ENCODE assay signal across 16 cellular contexts in the genomic region with DNA sequence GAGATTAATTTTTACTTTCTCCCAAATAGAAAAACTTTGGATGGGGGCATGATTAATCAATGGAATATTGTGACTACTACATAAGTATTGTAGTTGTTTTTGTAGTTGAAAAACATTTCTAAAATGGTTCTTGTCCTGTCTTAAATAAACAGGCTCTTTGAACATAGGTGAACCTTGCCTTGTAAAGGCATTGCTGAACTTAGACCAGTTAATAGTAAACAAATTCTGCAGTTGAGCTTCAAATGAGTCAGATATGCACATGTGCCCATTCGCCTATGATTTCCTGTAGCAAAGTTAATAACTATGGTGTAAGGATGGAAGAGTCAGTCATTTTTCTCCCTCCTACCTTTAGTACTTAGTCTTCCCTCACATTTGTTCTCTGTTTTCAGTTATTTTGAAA. TPM values are rescaled to one million over a fixed set of nuclear protein-coding genes. Genes with fewer than 3 reads are reported as not detected.
DNase-seq lines count a peak whose midpoint lies in the region; ATAC-seq and TF ChIP-seq lines count a peak whose summit lies in the region.
"Had no signal": no experiment of that assay in that cellular context is flagged by ENCODE, and none has a peak within 500 bp of the region (broad histone marks: within the 10 kb centered on the region; RNA-seq: fewer than 3 reads in every experiment).

No MANE protein-coding gene starts in this region.

- TF ChIP-seq CTCF in choroid plexus epithelial cell (conservative IDR thresholded peaks at IDR 0.05; ENCODE audit: low read depth, low read length), result no peak

- peak; percentile 24 for DNase-seq in HT1080 (ENCODE audit: low read depth)
- DNase-seq in choroid plexus epithelial cell (ENCODE audit: low read depth), result peak; percentile 32
- DNase-seq in kidney tubule cell (ENCODE audit: low spot score), result peak; percentile 71
- DNase-seq in activated CD8-positive, alpha-beta memory T cell treated with anti-CD3 and anti-CD28 coated beads, Interleukin-2, amount 50 U/mL, for 4 hours, result no peak
- no peak for DNase-seq in NCI-H748 treated with DMSO at 0.1 percent for 48 hours (lab: John Stamatoyannopoulos, UW)
- no peak for DNase-seq in NCI-H1694 (lab: John Stamatoyannopoulos, UW)
- DNase-seq: Calu3; CD4-positive, alpha-beta memory T cell; NCI-H1048; NCI-H1436 treated with DMSO at 0.1 percent for 48 hours; NCI-H2081 treated with DMSO at 0.1 percent for 48 hours; NCI-H510A treated with DMSO at 0.1 percent for 48 hours; Peyer's patch; SHP77; SK-N-SH had no signal

- no peak for ATAC-seq in GM19351 (IDR thresholded peaks at IDR 0.05; ENCODE audit: unreplicated experiment)

- no peak overlapping the region for H3K4me3 ChIP-seq in choroid plexus epithelial cell (ENCODE audit: low read depth, low read length)
- H3K4me3 ChIP-seq: Peyer's patch had no signal

RNA-seq across cellular contexts. Expression of a gene that starts 22.6 kb away (rescaled TPM):
- 25.6 and 26.4 TPM in 2 replicates for total RNA-seq in HT1080 (2014; rRNA removed; shearing (Covaris generic))
- 31.5 and 32.6 TPM in 2 replicates for polyA plus RNA-seq in HT1080 (2015; cell fraction: cytosol; rRNA removed)
- polyA plus RNA-seq in HT1080 (2015; cell fraction: nucleus; rRNA removed), result 27.6 and 33.8 TPM in 2 replicates

RNA-seq across cellular contexts. Expression of a gene that starts 22.7 kb away (rescaled TPM):
- 38.4 and 41.4 TPM in 2 replicates for total RNA-seq in HT1080 (2014; rRNA removed; shearing (Covaris generic))
- 37.0 and 41.4 TPM in 2 replicates for polyA plus RNA-seq in HT1080 (2015; cell fraction: cytosol; rRNA removed)
- polyA plus RNA-seq in HT1080 (2015; cell fraction: nucleus; rRNA removed), result 55.5 and 59.2 TPM in 2 replicates

RNA-seq across cellular contexts. Expression of a gene that starts 27.8 kb away (rescaled TPM):
- 0.80 and 0.90 TPM in 2 replicates for total RNA-seq in HT1080 (2014; rRNA removed; shearing (Covaris generic))
- polyA plus RNA-seq in HT1080 (2015; cell fraction: cytosol; rRNA removed), result 0.29 and 0.53 TPM in 2 replicates
- 3.1 and 3.5 TPM in 2 replicates for polyA plus RNA-seq in HT1080 (2015; cell fraction: nucleus; rRNA removed)

Comparison
In these comparisons a context has a peak if more than half of its experiments do, and no peak if none do; other contexts are left out.
1. DNase-seq: peak in HT1080 (single experiment), choroid plexus epithelial cell (single experiment) and kidney tubule cell (single experiment); none in activated CD8-positive, alpha-beta memory T cell treated with anti-CD3 and anti-CD28 coated beads, Interleukin-2, amount 50 U/mL, for 4 hours (single experiment), NCI-H748 treated with DMSO at 0.1 percent for 48 hours (single experiment) and NCI-H1694 (single experiment).